28 cellular contexts compared by ENCODE assay signal in genomic region chr3:138899592-138899991, GRCh38. TPM values are rescaled to one million over a fixed set of nuclear protein-coding genes. Genes with fewer than 3 reads are reported as not detected.
DNase-seq lines count a peak whose midpoint lies in the region; ATAC-seq, FAIRE-seq and TF ChIP-seq lines count a peak whose summit lies in the region.
"Had no signal": no experiment of that assay in that cellular context is flagged by ENCODE, and none has a peak within 500 bp of the region (broad histone marks: within the 10 kb centered on the region; RNA-seq: fewer than 3 reads in every experiment).

No MANE protein-coding gene starts in this region.

- no peak for ATAC-seq in K562
- peak; percentile 68 for ATAC-seq in sciatic nerve
- ATAC-seq: A549, HCT116, HepG2 had no signal

- POLR2A ChIA-PET in K562 (lab: Yijun Ruan, JAX): interaction anchor here (0.6 to 2.6 kb wide), 4 partner anchors 9 to 47 kb away, joined by 3 to 14 read pairs (median 8); no protein-coding TSS in a partner anchor

- TF ChIP-seq RAD21 in Ishikawa (IDR thresholded peaks at IDR 0.05; ENCODE audit: low read depth) (no peak), K562 (CRISPR knock-in tag; conservative IDR thresholded peaks at IDR 0.05 in 1 of 2, IDR thresholded peaks at IDR 0.05 in 1 of 2) (no peak)

- no peaks in the 10 kb centered on the region for H3K9me3 ChIP-seq in K562 (replicated peaks; ENCODE audit: control insufficient read depth, insufficient read depth, low read depth, low read length)
- no peaks in the 10 kb centered on the region for H3K9me3 ChIP-seq in esophagus muscularis mucosa
- H3K9me3 ChIP-seq: A549 had no signal

- H3K4me2 ChIP-seq in K562 (ENCODE audit: insufficient read depth, low read length): no peak overlapping the region
- H3K4me2 ChIP-seq: A549 had no signal

- TF ChIP-seq CTCF in K562 (IDR thresholded peaks at IDR 0.05 in 2 of 3, conservative IDR thresholded peaks at IDR 0.05 in 1 of 3; ENCODE audit: insufficient read depth in 2 of 3, low read depth in 1 of 3, low read length in 3 of 3) (no peak), esophagus muscularis mucosa (IDR thresholded peaks at IDR 0.05) (no peak)

- in situ Hi-C loops in K562 (cut with MboI): no loop called here

- no peaks in the 10 kb centered on the region for H3K9me1 ChIP-seq in K562 (ENCODE audit: control insufficient read depth, insufficient read depth, low read length)

- H3K4me1 ChIP-seq in K562 (replicated peaks in 1 of 2; ENCODE audit: control insufficient read depth in 2 of 2, insufficient read depth in 2 of 2, low read length in 2 of 2) (peaks cover 10 to 16% of the 10 kb centered on the region in 2 experiments; a peak in 3 of 5 replicates), esophagus muscularis mucosa (peaks cover 0 to 19% (median 11%) of the 10 kb centered on the region in 4 donors)
- H3K4me1 ChIP-seq: A549 had no signal

- CTCF ChIA-PET in K562 (lab: Yijun Ruan, JAX; ENCODE audit: low intra/inter-chr PET ratio): no interaction called here

- H3K9ac ChIP-seq in K562 (ENCODE audit: insufficient read depth in 1 of 2, low read depth in 2 of 2, low read length in 2 of 2): peak overlapping the region in 1 of 2 experiments; percentile 36; a peak in 1 of 4 replicates

- no TSS peak for BruUV-seq in K562 (replicated peaks; lab: Mats Ljungman, UMichigan)

- no peak for TF ChIP-seq EP300 in Ishikawa (IDR thresholded peaks at IDR 0.05; ENCODE audit: borderline replicate concordance)
- no peak for TF ChIP-seq EP300 in K562 (IDR thresholded peaks at IDR 0.05; ENCODE audit: low read length)
- TF ChIP-seq EP300 in esophagus muscularis mucosa (IDR thresholded peaks at IDR 0.05): no peak

- H3K36me3 ChIP-seq in K562 (ENCODE audit: control insufficient read depth, insufficient read depth, low read length) (no peaks in the 10 kb centered on the region), esophagus muscularis mucosa (no peaks in the 10 kb centered on the region)

- H3K79me2 ChIP-seq in K562 (ENCODE audit: control insufficient read depth, insufficient read depth, low read length): no peaks in the 10 kb centered on the region

- H2AFZ ChIP-seq in K562 (ENCODE audit: low read depth, low read length): peak overlapping the region; percentile 63

- H3K27ac ChIP-seq in K562 (ENCODE audit: extremely low read depth, low read depth, low read length): no peak overlapping the region
- H3K27ac ChIP-seq in esophagus muscularis mucosa (replicated peaks in 1 of 4): no peak overlapping the region
- H3K27ac ChIP-seq: A549, SK-N-MC had no signal

- H4K20me1 ChIP-seq in K562 (replicated peaks; ENCODE audit: control insufficient read depth, insufficient read depth, low read length): no peaks in the 10 kb centered on the region

- no peak for TF ChIP-seq POLR2A in K562 (conservative IDR thresholded peaks at IDR 0.05)
- TF ChIP-seq POLR2A in esophagus muscularis mucosa (IDR thresholded peaks at IDR 0.05; ENCODE audit: low read depth): no peak

- WGBS in K562 (ENCODE audit: insufficient coverage, low coverage, missing lambda C conversion rate): 32% methylated on average over 1 of the region's 1 CpG
- 64% methylated on average over 1 of the region's 1 CpG for WGBS in esophagus muscularis mucosa

- DNase-seq in K562 (ENCODE audit: extremely low read depth in 1 of 4, low spot score in 3 of 4): no peak
- DNase-seq in kidney glomerular epithelial cell (lab: John Stamatoyannopoulos, UW): peak; percentile 5
- no peak for DNase-seq in sciatic nerve (ENCODE audit: low spot score)
- DNase-seq in activated gamma-delta T cell (lab: John Stamatoyannopoulos, UW): no peak
- no peak for DNase-seq in activated CD4-positive, alpha-beta T cell treated with anti-CD3 and anti-CD28 coated beads for 4 hours
- no peak for DNase-seq in AG20443 (ENCODE audit: low spot score)
- no peak for DNase-seq in esophagus muscularis mucosa (ENCODE audit: extremely low spot score)
- DNase-seq: Calu3, DMS79 treated with DMSO at 0.1 percent for 48 hours, GF-D8, KG1, MM.1S, NCI-H1417, NCI-H187, NCI-H2081 treated with DMSO at 0.1 percent for 48 hours, NCI-H2171, NCI-H226, NCI-H510A, NCI-H69, SIG-M5 had no signal

- H3K4me3 ChIP-seq in K562 (no peak overlapping the region), esophagus muscularis mucosa (no peak overlapping the region)
- H3K4me3 ChIP-seq: A549, SK-N-MC had no signal

- no peaks in the 10 kb centered on the region for H3K27me3 ChIP-seq in K562 (ENCODE audit: control insufficient read depth in 2 of 2, insufficient read depth in 2 of 2, low read length in 2 of 2)
- H3K27me3 ChIP-seq in esophagus muscularis mucosa: no peaks in the 10 kb centered on the region

- no peak for FAIRE-seq in K562 (lab: Jason Lieb, UNC)
- FAIRE-seq: A549, GM12891, HepG2, RCC 7860 had no signal

- intact Hi-C loops in K562 (cut with micrococcal nuclease) (no loop called here), sciatic nerve (cut with DNase I) (no loop called here), esophagus muscularis mucosa (cut with DNase I) (no loop called here)

TF ChIP-seq in K562, 482 proteins besides CTCF, POLR2A, EP300 and RAD21:
- TF ChIP-seq TCF7L2 (IDR thresholded peaks at IDR 0.05; ENCODE audit: low read depth, low read length): no peak
- TF ChIP-seq MEF2A (IDR thresholded peaks at IDR 0.05; ENCODE audit: control insufficient read depth, low read depth, low read length): no peak
- TF ChIP-seq FOSL1 (tag; conservative IDR thresholded peaks at IDR 0.05): no peak
- no peak for TF ChIP-seq EWSR1 (IDR thresholded peaks at IDR 0.05; ENCODE audit: borderline replicate concordance, low read depth, partially characterized antibody)
- TF ChIP-seq NFYB (IDR thresholded peaks at IDR 0.05; ENCODE audit: extremely low read depth, insufficient read length): no peak
- TF ChIP-seq KLF16 (IDR thresholded peaks at IDR 0.05): no peak
- TF ChIP-seq PCBP1 (IDR thresholded peaks at IDR 0.05; ENCODE audit: low read depth, low read length, poor library complexity, severe bottlenecking): no peak
- no peak for TF ChIP-seq NELFE (IDR thresholded peaks at IDR 0.05; ENCODE audit: insufficient read depth, insufficient read length)
TF ChIP-seq in K562: peak in this region for 0.

RNA-seq across cellular contexts. Expression of gene FOXL2, which starts 47.3 kb away (rescaled TPM):
- total RNA-seq in K562 (2011; cell fraction: chromatin; rRNA removed; ENCODE audit: low replicate concordance): 2.5 and 6.4 TPM in 2 replicates
- 10.9 and 11.2 TPM in 2 replicates for total RNA-seq in K562 (2011; cell fraction: nucleolus; rRNA removed)
- 6.1 and 6.2 TPM in 2 replicates for total RNA-seq in K562 (2011; cell fraction: nucleoplasm; rRNA removed)
- total RNA-seq in K562 (2014; rRNA removed): 10.8 and 13.3 TPM in 2 replicates
- total RNA-seq in K562 (2014; rRNA removed; fragmentation: Illumina TruSeq; extraction: Trizol): 2.1 and 2.4 TPM in 2 replicates
- 4.1 and 4.6 TPM in 2 replicates for total RNA-seq in K562 (2015; rRNA removed; fragmentation: Illumina TruSeq; extraction: Trizol)
- total RNA-seq in K562 (2021): 21.4 and 22.1 TPM in 2 replicates
- polyA plus RNA-seq in K562 (2011; rRNA removed): 3.1 and 4.0 TPM in 2 replicates
- 4.2 and 18.5 TPM in 2 replicates for polyA plus RNA-seq in K562 (2011; cell fraction: cytosol; rRNA removed)
- 6.9 and 12.1 TPM in 2 replicates for polyA plus RNA-seq in K562 (2011; cell fraction: nucleus; rRNA removed)
- 8.2 and 9.7 TPM in 2 replicates for polyA plus RNA-seq in K562 (2012)
- polyA plus RNA-seq in K562 (2014; fragmentation: Illumina TruSeq; extraction: Trizol): 3.2 and 5.5 TPM in 2 replicates
- polyA plus RNA-seq in K562 (2014; fragmentation: Nextera tagmentation; extraction: Ambion mirVana): under 1 TPM; 0.27 to 0.29 TPM
- polyA plus RNA-seq in K562 (2014; rRNA removed): 12.6 and 14.3 TPM in 2 replicates
- 1.2 and 1.3 TPM in 2 replicates for polyA minus RNA-seq in K562 (2011; rRNA and poly(A)+ RNA removed)
- polyA minus RNA-seq in K562 (2011; cell fraction: cytosol; rRNA and poly(A)+ RNA removed): 6.4 and 7.1 TPM in 2 replicates
- 12.1 and 13.6 TPM in 2 replicates for polyA minus RNA-seq in K562 (2011; cell fraction: nucleus; rRNA and poly(A)+ RNA removed)
- 0.13 TPM for total RNA-seq in sciatic nerve
- under 1 TPM in 2 of 4 donors, not detected in 2; 0.17 to 0.26 TPM for total RNA-seq in esophagus muscularis mucosa
- total RNA-seq: HepG2, HT1080 had no signal
- polyA plus RNA-seq: HepG2 had no signal

RNA-seq across cellular contexts. Expression of gene FOXL2NB, which starts 47.4 kb away (rescaled TPM):
- total RNA-seq in K562 (2011; cell fraction: chromatin; rRNA removed; ENCODE audit: low replicate concordance): 42.1 and 68.2 TPM in 2 replicates
- 45.3 and 55.2 TPM in 2 replicates for total RNA-seq in K562 (2011; cell fraction: nucleolus; rRNA removed)
- 68.5 and 96.9 TPM in 2 replicates for total RNA-seq in K562 (2011; cell fraction: nucleoplasm; rRNA removed)
- total RNA-seq in K562 (2014; rRNA removed) (9.5 and 12.6 TPM in 2 replicates), K562 (2014; rRNA removed; fragmentation: Illumina TruSeq; extraction: Trizol) (5.9 and 6.1 TPM in 2 replicates), K562 (2015; rRNA removed; fragmentation: Illumina TruSeq; extraction: Trizol) (5.0 and 5.1 TPM in 2 replicates), K562 (2021) (10.2 TPM in 2 replicates), sciatic nerve (not detected), esophagus muscularis mucosa (not detected)
- polyA plus RNA-seq in K562 (2011; rRNA removed) (17.4 and 20.3 TPM in 2 replicates), K562 (2014; fragmentation: Illumina TruSeq; extraction: Trizol) (9.0 and 10.1 TPM in 2 replicates), K562 (2014; fragmentation: Nextera tagmentation; extraction: Ambion mirVana) (under 1 TPM; 0.71 to 0.86 TPM), K562 (2014; rRNA removed) (13.5 and 18.4 TPM in 2 replicates)
- polyA plus RNA-seq in K562 (2011; cell fraction: cytosol; rRNA removed): 24.1 and 24.3 TPM in 2 replicates
- polyA plus RNA-seq in K562 (2011; cell fraction: nucleus; rRNA removed): 52.1 and 71.2 TPM in 2 replicates
- 5.5 and 14.2 TPM in 2 replicates for polyA plus RNA-seq in K562 (2012)
- polyA minus RNA-seq in K562 (2011; rRNA and poly(A)+ RNA removed): 7.5 and 11.6 TPM in 2 replicates
- polyA minus RNA-seq in K562 (2011; cell fraction: cytosol; rRNA and poly(A)+ RNA removed): 5.2 and 5.3 TPM in 2 replicates
- 21.5 and 23.0 TPM in 2 replicates for polyA minus RNA-seq in K562 (2011; cell fraction: nucleus; rRNA and poly(A)+ RNA removed)
- total RNA-seq: HepG2, HT1080 had no signal
- polyA plus RNA-seq: HepG2 had no signal
